ENCODE assay signal across 13 cellular contexts in genomic region chr7:134254311-134254710, GRCh38.
DNase-seq lines count a peak whose midpoint lies in the region; ATAC-seq and TF ChIP-seq lines count a peak whose summit lies in the region.
"Had no signal": no experiment of that assay in that cellular context is flagged by ENCODE, and none has a peak within 500 bp of the region (broad histone marks: within the 10 kb centered on the region; RNA-seq: fewer than 3 reads in every experiment).

No MANE protein-coding gene starts in this region.

- H3K4me1 ChIP-seq in HEK293 (ENCODE audit: control insufficient read depth, insufficient read depth, low read length) (no peaks in the 10 kb centered on the region), PC-9 (replicated peaks; ENCODE audit: insufficient read depth) (no peaks in the 10 kb centered on the region)
- H3K4me1 ChIP-seq: gastroesophageal sphincter, prostate gland, tibial artery had no signal

- DNase-seq in PC-9 = peak in 1 of 2 experiments; percentile 37
- peak; percentile 47 for DNase-seq in fibroblast of mammary gland (ENCODE audit: low read depth)
- no peak for DNase-seq in left cardiac atrium
- DNase-seq in middle frontal gyrus (ENCODE audit: extremely low spot score, low spot score) = no peak
- DNase-seq: cerebellar nuclear complex, COR-L47, tibial artery had no signal

- H3K4me3 ChIP-seq in HEK293 (ENCODE audit: low read depth, low read length) (no peak overlapping the region), PC-9 (no peak overlapping the region), fibroblast of mammary gland (ENCODE audit: control insufficient read depth, low read depth, low read length) (no peak overlapping the region)
- H3K4me3 ChIP-seq: gastroesophageal sphincter, prostate gland, tibial artery had no signal

- H3F3A ChIP-seq in PC-9 (ENCODE audit: insufficient read depth, low read depth) = no peaks in the 10 kb centered on the region

- H3K27ac ChIP-seq in C4-2B (no peak overlapping the region), HEK293 (ENCODE audit: extremely low read depth, low read depth, low read length) (no peak overlapping the region), PC-9 (no peak overlapping the region)
- H3K27ac ChIP-seq: gastroesophageal sphincter, prostate gland, tibial artery had no signal

- no peaks in the 10 kb centered on the region for H4K20me1 ChIP-seq in PC-9 (ENCODE audit: insufficient read depth)

- H3K9me3 ChIP-seq in HEK293 (ENCODE audit: control insufficient read depth, insufficient read depth, low read depth, low read length) (no peaks in the 10 kb centered on the region), PC-9 (ENCODE audit: insufficient read depth, low read depth) (no peaks in the 10 kb centered on the region)
- H3K9me3 ChIP-seq: gastroesophageal sphincter, prostate gland, tibial artery had no signal

- TF ChIP-seq CTCF in C4-2B (conservative IDR thresholded peaks at IDR 0.05) (peak; percentile 37), HEK293 (tag by site-specific recombination; IDR thresholded peaks at IDR 0.05) (no peak), PC-9 (conservative IDR thresholded peaks at IDR 0.05) (peak; percentile 42; the same call in 1 of the 2 replicates), fibroblast of mammary gland (conservative IDR thresholded peaks at IDR 0.05; ENCODE audit: control insufficient read depth, insufficient read depth, low read depth, low read length) (peak; percentile 45)

- CTCF ChIA-PET in HEK293 (lab: Yijun Ruan, JAX) = interaction anchor here (1.1 to 1.4 kb wide), 2 partner anchors 96 to 113 kb away, joined by 3 to 4 read pairs; no protein-coding TSS in a partner anchor
- CTCF ChIA-PET in PC-9 (lab: Charles Lee) = interaction anchor here (0.6 kb wide), 1 partner anchor 236 kb away, joined by 3 read pairs; no protein-coding TSS in a partner anchor

- no TSS peak for BruUV-seq in PC-9 (replicated peaks; lab: Mats Ljungman, UMichigan)

- intact Hi-C loops in PC-9 (cut with micrococcal nuclease; ENCODE audit: unreplicated experiment) = no loop called here
- intact Hi-C loops in left cardiac atrium (cut with DNase I) = no loop called here

- H3K4me2 ChIP-seq in PC-9 = no peak overlapping the region

- H3K36me3 ChIP-seq in HEK293 (ENCODE audit: control insufficient read depth in 2 of 2, insufficient read depth in 1 of 2, low read length in 2 of 2) (no peaks in the 10 kb centered on the region), PC-9 (ENCODE audit: low read depth) (no peaks in the 10 kb centered on the region)
- H3K36me3 ChIP-seq: gastroesophageal sphincter, prostate gland, tibial artery had no signal

- ATAC-seq in GM18505 (IDR thresholded peaks at IDR 0.05; ENCODE audit: unreplicated experiment) (no peak), left cardiac atrium (no peak), GM19452 (IDR thresholded peaks at IDR 0.05; ENCODE audit: unreplicated experiment) (no peak)
- ATAC-seq: gastroesophageal sphincter had no signal

- TF ChIP-seq POLR2A in GM18505 (IDR thresholded peaks at IDR 0.05; ENCODE audit: borderline replicate concordance, extremely low read depth, insufficient read depth, insufficient read length) = no peak

- no peaks in the 10 kb centered on the region for H3K9me2 ChIP-seq in PC-9 (ENCODE audit: insufficient read depth)

- no peaks in the 10 kb centered on the region for H3K79me2 ChIP-seq in PC-9 (ENCODE audit: low read depth)

- H2AFZ ChIP-seq in PC-9 = no peak overlapping the region

- POLR2A ChIA-PET in HEK293 (lab: Yijun Ruan, JAX) (no interaction called here), PC-9 (lab: Charles Lee; ENCODE audit: unreplicated experiment) (no interaction called here)

- no peaks in the 10 kb centered on the region for H3K27me3 ChIP-seq in PC-9 (ENCODE audit: insufficient read depth, low read depth)
- H3K27me3 ChIP-seq: gastroesophageal sphincter, tibial artery had no signal

TF ChIP-seq in HEK293, 187 proteins besides CTCF, POLR2A, EP300 and RAD21:
- no peak for TF ChIP-seq ZNF707 (tag by site-specific recombination; IDR thresholded peaks at IDR 0.05)
- TF ChIP-seq ZNF654 (tag by site-specific recombination; IDR thresholded peaks at IDR 0.05; ENCODE audit: low read depth) = peak; percentile 21; the same call in 1 of the 2 replicates
